Comparison of ENCODE assay signal across 23 cellular contexts in the genomic region with DNA sequence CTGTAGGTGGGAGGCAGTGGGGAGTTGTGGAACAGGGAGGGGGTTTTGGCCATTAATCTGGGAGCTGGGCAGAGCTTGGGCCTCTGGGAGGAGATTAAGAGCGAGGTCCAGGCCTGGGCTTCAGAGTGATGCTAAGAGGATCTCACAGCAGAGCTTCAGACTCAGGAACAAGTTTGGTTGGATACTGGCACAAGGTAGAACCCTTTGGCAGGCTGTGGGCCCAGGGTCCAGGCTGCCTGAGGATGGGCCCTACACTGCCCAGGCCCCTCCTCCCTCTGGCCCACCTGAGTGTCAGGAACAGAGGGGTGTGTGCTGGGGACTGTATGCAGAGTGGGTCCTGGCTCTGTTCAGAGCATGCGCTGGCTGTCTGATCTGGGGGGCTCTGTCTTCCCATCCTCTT.
"Had no signal": no experiment of that assay in that cellular context is flagged by ENCODE, and none has a peak within 500 bp of the region (broad histone marks: within the 10 kb centered on the region; RNA-seq: fewer than 3 reads in every experiment).

No MANE protein-coding gene starts in this region.

- H3K9me3 ChIP-seq: gastroesophageal sphincter, heart right ventricle, ovary, right lobe of liver, vagina had no signal

- H3K4me3 ChIP-seq: gastroesophageal sphincter, heart right ventricle, lung, ovary, right lobe of liver, vagina had no signal

- H3K36me3 Mint-ChIP-seq: immature natural killer cell; memory B cell; natural killer cell treated with Interleukin-12 subunit alpha and Interleukin-12 subunit beta and Interleukin-15 and Interleukin-18, amount 100 ng/mL, for 72 hours; stimulated activated naive B cell treated with anti-CD40 and anti-IgM and Interleukin-4, amounts not matched to agents 10 μg/mL and 1 μg/mL and 100 μg/mL, for 72 hours had no signal

- H3K9me3 Mint-ChIP-seq: natural killer cell treated with Interleukin-12 subunit alpha and Interleukin-12 subunit beta and Interleukin-15 and Interleukin-18, amount 100 ng/mL, for 72 hours; stimulated activated naive CD8-positive, alpha-beta T cell treated with anti-CD3 and anti-CD28 coated beads, Interleukin-15, Interleukin-2, amounts not matched to agents 100 ng/mL and 50 ng/mL, for 24 hours had no signal

- DNase-seq: cortex of kidney; effector CD4-positive, alpha-beta T cell; foreskin fibroblast; heart right ventricle; hippocampal formation; immature natural killer cell; ovary; retina; small intestine; stimulated activated CD4-positive, alpha-beta T cell treated with anti-CD3 and anti-CD28 coated beads, Interleukin-15, amount 100 ng/mL, for 24 hours; stimulated activated CD4-positive, alpha-beta T cell treated with anti-CD3 and anti-CD28 coated beads, Interleukin-2, amount 100 ng/mL, for 48 hours; stimulated activated naive B cell treated with anti-CD40 and anti-IgM and Interleukin-4, amounts not matched to agents 10 μg/mL and 1 μg/mL and 100 μg/mL, for 72 hours; trophoblast cell had no signal

- H3K4me3 Mint-ChIP-seq: immature natural killer cell; memory B cell; natural killer cell treated with Interleukin-12 subunit alpha and Interleukin-12 subunit beta and Interleukin-15 and Interleukin-18, amount 100 ng/mL, for 72 hours; neural crest cell; stimulated activated naive B cell treated with anti-CD40 and anti-IgM and Interleukin-4, amounts not matched to agents 10 μg/mL and 1 μg/mL and 100 μg/mL, for 72 hours; stimulated activated naive CD8-positive, alpha-beta T cell treated with anti-CD3 and anti-CD28 coated beads, Interleukin-15, Interleukin-2, amounts not matched to agents 100 ng/mL and 50 ng/mL, for 24 hours had no signal

- H3K4me1 Mint-ChIP-seq: immature natural killer cell; memory B cell; neural crest cell; stimulated activated naive B cell treated with anti-CD40 and anti-IgM and Interleukin-4, amounts not matched to agents 10 μg/mL and 1 μg/mL and 100 μg/mL, for 72 hours had no signal

- H3K27me3 Mint-ChIP-seq: stimulated activated naive CD8-positive, alpha-beta T cell treated with anti-CD3 and anti-CD28 coated beads, Interleukin-15, Interleukin-2, amounts not matched to agents 100 ng/mL and 50 ng/mL, for 24 hours had no signal

- H3K27me3 ChIP-seq: gastroesophageal sphincter, heart right ventricle, ovary, right lobe of liver, vagina had no signal

- H3K36me3 ChIP-seq: gastroesophageal sphincter, heart right ventricle, ovary, right lobe of liver, vagina had no signal

- H3K27ac Mint-ChIP-seq: immature natural killer cell; memory B cell; natural killer cell treated with Interleukin-12 subunit alpha and Interleukin-12 subunit beta and Interleukin-15 and Interleukin-18, amount 100 ng/mL, for 72 hours; stimulated activated naive B cell treated with anti-CD40 and anti-IgM and Interleukin-4, amounts not matched to agents 10 μg/mL and 1 μg/mL and 100 μg/mL, for 72 hours; stimulated activated naive CD8-positive, alpha-beta T cell treated with anti-CD3 and anti-CD28 coated beads, Interleukin-15, Interleukin-2, amounts not matched to agents 100 ng/mL and 50 ng/mL, for 24 hours had no signal

- ATAC-seq: esophagus mucosa; gastroesophageal sphincter; right lobe of liver; stimulated activated naive B cell treated with anti-CD40 and anti-IgM and Interleukin-4, amounts not matched to agents 10 μg/mL and 1 μg/mL and 100 μg/mL, for 72 hours had no signal

- H3K4me1 ChIP-seq: right lobe of liver had no signal

- H3K27ac ChIP-seq: epithelial cell of prostate, gastroesophageal sphincter, heart right ventricle, ovary, right lobe of liver, vagina had no signal
